Comparison of ENCODE assay signal across 20 cellular contexts in genomic region chr13:35469781-35470380, GRCh38. TPM values are rescaled to one million over a fixed set of nuclear protein-coding genes. Genes with fewer than 3 reads are reported as not detected.
A peak's percentile ranks its signal among the peaks of the same experiment; 100 is the strongest.
DNase-seq lines count a peak whose midpoint lies in the region; TF ChIP-seq lines count a peak whose summit lies in the region.
"Had no signal": no experiment of that assay in that cellular context is flagged by ENCODE, and none has a peak within 500 bp of the region (broad histone marks: within the 10 kb centered on the region; RNA-seq: fewer than 3 reads in every experiment).

No MANE protein-coding gene starts in this region.

- 66 to 72% methylated on average over 9 of the region's 9 CpGs for WGBS in tibial nerve, 2 donors

- H3K27me3 ChIP-seq in breast epithelium (peaks cover 0 to 7% of the 10 kb centered on the region in 2 donors), dorsolateral prefrontal cortex (peaks cover 0 to 16% (median 0%) of the 10 kb centered on the region in 45 donors), tibial nerve (no peaks in the 10 kb centered on the region)

- H3K4me1 Mint-ChIP-seq in MCF 10A (ENCODE audit: insufficient read depth, unreplicated experiment) (no peaks in the 10 kb centered on the region), neural crest cell (peaks cover 23% of the 10 kb centered on the region)

- H3K4me3 Mint-ChIP-seq in MCF 10A (ENCODE audit: unreplicated experiment) (no peak overlapping the region), neural crest cell (peak overlapping the region; percentile 55)
- H3K4me3 Mint-ChIP-seq: CD4-positive, alpha-beta T cell had no signal

- H3K9me3 ChIP-seq in breast epithelium, result no peaks in the 10 kb centered on the region
- H3K9me3 ChIP-seq in tibial nerve, result no peaks in the 10 kb centered on the region

- no peaks in the 10 kb centered on the region for H3K27me3 Mint-ChIP-seq in MCF 10A (ENCODE audit: insufficient read depth, unreplicated experiment)
- H3K27me3 Mint-ChIP-seq in neural crest cell (ENCODE audit: low read depth), result peaks cover 70% of the 10 kb centered on the region

- POLR2A ChIA-PET in MCF 10A (lab: Yijun Ruan, JAX), result no interaction called here

- CTCF ChIA-PET in MCF 10A (lab: Yijun Ruan, JAX), result no interaction called here

- H3K36me3 ChIP-seq in breast epithelium, result no peaks in the 10 kb centered on the region
- H3K36me3 ChIP-seq in tibial nerve, result no peaks in the 10 kb centered on the region
- H3K36me3 ChIP-seq: brain microvascular endothelial cell had no signal

- TF ChIP-seq CTCF in breast epithelium (IDR thresholded peaks at IDR 0.05), result no peak
- no peak for TF ChIP-seq CTCF in MCF 10A (IDR thresholded peaks at IDR 0.05; ENCODE audit: unreplicated experiment)
- TF ChIP-seq CTCF in dorsolateral prefrontal cortex (IDR thresholded peaks at IDR 0.05 in 54 of 56, conservative IDR thresholded peaks at IDR 0.05 in 2 of 56; ENCODE audit: low read depth in 1 of 56, partially characterized antibody in 56 of 56), result no peak
- TF ChIP-seq CTCF in neural crest cell (conservative IDR thresholded peaks at IDR 0.05), result no peak
- TF ChIP-seq CTCF in tibial nerve (IDR thresholded peaks at IDR 0.05), result no peak

- no peak overlapping the region for H3K27ac Mint-ChIP-seq in MCF 10A (ENCODE audit: low read depth, unreplicated experiment)
- H3K27ac Mint-ChIP-seq in neural crest cell (ENCODE audit: unreplicated experiment), result no peak overlapping the region
- H3K27ac Mint-ChIP-seq: activated CD8-positive, alpha-beta T cell treated with anti-CD3 and anti-CD28 coated beads, Interleukin-2, amount 10 ng/mL, durations not matched to agents 7 days and 5 days; CD4-positive, alpha-beta T cell had no signal

- no peak for DNase-seq in breast epithelium (ENCODE audit: low spot score in 2 of 2)
- DNase-seq in MCF 10A (ENCODE audit: unreplicated experiment), result no peak
- no peak for DNase-seq in dorsolateral prefrontal cortex
- DNase-seq in neural crest cell (ENCODE audit: low read depth, low spot score), result no peak
- DNase-seq in tibial nerve (ENCODE audit: low spot score in 2 of 2), result no peak
- no peak for DNase-seq in activated CD4-positive, alpha-beta T cell treated with anti-CD3 and anti-CD28 coated beads for 4 hours
- DNase-seq in NCI-H510A treated with DMSO at 0.1 percent for 48 hours (lab: John Stamatoyannopoulos, UW), result no peak
- DNase-seq in OCI-M2 (lab: John Stamatoyannopoulos, UW; ENCODE audit: unreplicated experiment), result no peak
- DNase-seq: activated CD8-positive, alpha-beta T cell treated with anti-CD3 and anti-CD28 coated beads, Interleukin-2, amount 10 ng/mL, durations not matched to agents 7 days and 5 days; activated effector memory CD4-positive, alpha-beta T cell treated with anti-CD3 and anti-CD28 coated beads, Interleukin-2, amount 50 U/mL, for 16 hours; brain microvascular endothelial cell; CD4-positive, alpha-beta T cell; effector CD4-positive, alpha-beta T cell; IMR-90; NCI-H1048; stimulated activated CD4-positive, alpha-beta T cell treated with anti-CD3 and anti-CD28 coated beads, Interleukin-4, amount 100 ng/mL, for 4 hours had no signal

- H3K4me3 ChIP-seq in breast epithelium (peak overlapping the region; percentile 58 to 82 (median 66)), dorsolateral prefrontal cortex (peak overlapping the region in 30 of 59 donors; percentile 42 to 71 (median 57)), tibial nerve (peak overlapping the region in 1 of 4 donors; percentile 75)
- H3K4me3 ChIP-seq: SK-N-MC had no signal

- no peak for TF ChIP-seq POLR2A in breast epithelium (IDR thresholded peaks at IDR 0.05)
- no peak for TF ChIP-seq POLR2A in tibial nerve (IDR thresholded peaks at IDR 0.05)

- TF ChIP-seq EP300 in tibial nerve (IDR thresholded peaks at IDR 0.05), result no peak

- no TSS peak for BruUV-seq in MCF 10A (replicated peaks; lab: Mats Ljungman, UMichigan)

- intact Hi-C loops in breast epithelium (cut with DNase I; ENCODE audit: low total_unique reads), result no loop called here
- intact Hi-C loops in MCF 10A (cut with micrococcal nuclease), result no loop called here
- intact Hi-C loops in dorsolateral prefrontal cortex (cut with DNase I), result no loop called here

- no peaks in the 10 kb centered on the region for H3K36me3 Mint-ChIP-seq in MCF 10A (ENCODE audit: insufficient read depth, unreplicated experiment)
- H3K36me3 Mint-ChIP-seq in neural crest cell (ENCODE audit: low read depth), result no peaks in the 10 kb centered on the region

- H3K27ac ChIP-seq in breast epithelium (peak overlapping the region; percentile 83 to 94), dorsolateral prefrontal cortex (peak overlapping the region in 8 of 59 donors; percentile 49 to 92 (median 77)), tibial nerve (peak overlapping the region in 3 of 4 donors; percentile 71 to 92 (median 91))
- H3K27ac ChIP-seq: brain microvascular endothelial cell, SK-N-MC had no signal

- H3K9me3 Mint-ChIP-seq in MCF 10A (ENCODE audit: unreplicated experiment) (no peaks in the 10 kb centered on the region), neural crest cell (no peaks in the 10 kb centered on the region)

- H3K4me1 ChIP-seq in breast epithelium, result no peaks in the 10 kb centered on the region
- H3K4me1 ChIP-seq in tibial nerve, result peaks cover 0 to 14% (median 0%) of the 10 kb centered on the region in 4 donors

RNA-seq across cellular contexts. Expression of gene MAB21L1, which starts 6.6 kb away (rescaled TPM):
- total RNA-seq in breast epithelium, result 10 to 100 TPM in 2 of 3 donors, 1 to 10 TPM in 1; 7.7 to 12.0 (median 11.8) TPM
- total RNA-seq in MCF 10A (2022), result not detected in 2 replicates
- total RNA-seq in dorsolateral prefrontal cortex, result 1 to 10 TPM in 9 of 120 experiments, under 1 TPM in 106, not detected in 5; 0.13 to 1.7 (median 0.49) TPM
- 0.14 and 0.21 TPM in 2 replicates for total RNA-seq in neural crest cell
- total RNA-seq in tibial nerve, result 10 to 100 TPM in 1 of 4 donors, 1 to 10 TPM in 3; 5.2 to 11.1 (median 7.5) TPM
- total RNA-seq: activated CD8-positive, alpha-beta T cell treated with anti-CD3 and anti-CD28 coated beads, Interleukin-2, amount 10 ng/mL, durations not matched to agents 7 days and 5 days; CD4-positive, alpha-beta T cell; glomerular endothelial cell; kidney epithelial cell; renal cortical epithelial cell had no signal
